1 cellular context compared by ENCODE assay signal in genomic region chr3:194368918-194369317, GRCh38.
TF ChIP-seq lines count a peak whose summit lies in the region.

No MANE protein-coding gene starts in this region.

TF ChIP-seq in SK-N-SH treated with all-trans-retinoic acid at 6 μM for 48 hours, 23 proteins besides CTCF, POLR2A, EP300 and RAD21 (continued from another document):
- no peak for TF ChIP-seq POU6F1 (CRISPR knock-in tag; IDR thresholded peaks at IDR 0.05; ENCODE audit: borderline replicate concordance, low read depth)
- no peak for TF ChIP-seq TSHZ2 (CRISPR knock-in tag; IDR thresholded peaks at IDR 0.05)
- TF ChIP-seq BACH2 (CRISPR knock-in tag; IDR thresholded peaks at IDR 0.05; ENCODE audit: borderline replicate concordance), result no peak
